Comparison of ENCODE assay signal across 35 cellular contexts in genomic region chr2:9877026-9877425, GRCh38.
"Had no signal": no experiment of that assay in that cellular context is flagged by ENCODE, and none has a peak within 500 bp of the region (broad histone marks: within the 10 kb centered on the region; RNA-seq: fewer than 3 reads in every experiment).

No MANE protein-coding gene starts in this region.

- H3K27me3 ChIP-seq: adrenal gland, body of pancreas, breast epithelium, Peyer's patch had no signal

- H3K9me3 ChIP-seq: adrenal gland, body of pancreas, breast epithelium, Peyer's patch had no signal

- H3K27ac Mint-ChIP-seq: activated CD8-positive, alpha-beta T cell treated with anti-CD3 and anti-CD28 coated beads for 36 hours; activated naive CD4-positive, alpha-beta T cell treated with anti-CD3 and anti-CD28 coated beads for 36 hours; activated T-cell treated with anti-CD3 and anti-CD28 coated beads, Interleukin-2, amount 50 U/mL, for 24 hours; activated T-helper 2 cell treated with anti-CD3 and anti-CD28 coated beads, Interferon-gamma antibody, Interleukin-2, Interleukin-4, amounts not matched to agents 10 μg/mL and 5 μg/mL and 100 μg/mL, durations not matched to agents 14 hours and 24 hours and 36 hours had no signal

- H3K4me3 Mint-ChIP-seq: activated CD8-positive, alpha-beta T cell treated with anti-CD3 and anti-CD28 coated beads for 36 hours; activated naive CD4-positive, alpha-beta T cell treated with anti-CD3 and anti-CD28 coated beads for 36 hours; activated T-cell treated with anti-CD3 and anti-CD28 coated beads, Interleukin-2, amount 50 U/mL, for 24 hours had no signal

- H3K27ac ChIP-seq: adrenal gland, body of pancreas, breast epithelium, Peyer's patch, RWPE1, VCaP had no signal

- DNase-seq: activated CD4-positive, alpha-beta T cell treated with anti-CD3 and anti-CD28 coated beads for 1 hour; activated CD4-positive, alpha-beta T cell treated with anti-CD3 and anti-CD28 coated beads for 48 hours; activated CD4-positive, CD25-positive, alpha-beta regulatory T cell; activated CD8-positive, alpha-beta T cell treated with anti-CD3 and anti-CD28 coated beads for 36 hours; activated gamma-delta T cell treated with Interleukin-2 at 50 U/mL for 16 hours; activated naive CD4-positive, alpha-beta T cell treated with anti-CD3 and anti-CD28 coated beads for 36 hours; activated T-cell treated with anti-CD3 and anti-CD28 coated beads, Interleukin-2, amount 50 U/mL, for 24 hours; adrenal gland; body of pancreas; Kasumi-1; KG1; MM.1S; MV-4-11; NCI-H1092; NCI-H146; NCI-H187; NCI-H2029 treated with DMSO at 0.1 percent for 48 hours; NCI-H2107; NCI-H2171; NCI-H510A; NCI-H526; NCI-H748 treated with DMSO at 0.1 percent for 48 hours; NK-92 treated with Interleukin-12 subunit alpha and Interleukin-12 subunit beta, amount 100 ng/mL, for 24 hours; PC-3; Peyer's patch; Right ventricle myocardium superior; SW 1271; T-helper 1 cell; T-helper 2 cell; T-helper 9 cell had no signal

- H3K4me1 ChIP-seq: adrenal gland, body of pancreas, breast epithelium, Peyer's patch had no signal

- H3K27me3 Mint-ChIP-seq: activated CD8-positive, alpha-beta T cell treated with anti-CD3 and anti-CD28 coated beads for 36 hours; activated T-cell treated with anti-CD3 and anti-CD28 coated beads, Interleukin-2, amount 50 U/mL, for 24 hours had no signal

- H3K4me3 ChIP-seq: adrenal gland, body of pancreas, breast epithelium, Peyer's patch had no signal

- H3K9me3 Mint-ChIP-seq: activated CD8-positive, alpha-beta T cell treated with anti-CD3 and anti-CD28 coated beads for 36 hours; activated naive CD4-positive, alpha-beta T cell treated with anti-CD3 and anti-CD28 coated beads for 36 hours; activated naive CD4-positive, alpha-beta T cell treated with anti-CD3 and anti-CD28 coated beads, Interleukin-2, amount 50 U/mL, for 72 hours; activated T-cell treated with anti-CD3 and anti-CD28 coated beads, Interleukin-2, amount 50 U/mL, for 24 hours; activated T-helper 2 cell treated with anti-CD3 and anti-CD28 coated beads, Interferon-gamma antibody, Interleukin-2, Interleukin-4, amounts not matched to agents 10 μg/mL and 5 μg/mL and 100 μg/mL, durations not matched to agents 14 hours and 24 hours and 36 hours had no signal
